In the genomic region with DNA sequence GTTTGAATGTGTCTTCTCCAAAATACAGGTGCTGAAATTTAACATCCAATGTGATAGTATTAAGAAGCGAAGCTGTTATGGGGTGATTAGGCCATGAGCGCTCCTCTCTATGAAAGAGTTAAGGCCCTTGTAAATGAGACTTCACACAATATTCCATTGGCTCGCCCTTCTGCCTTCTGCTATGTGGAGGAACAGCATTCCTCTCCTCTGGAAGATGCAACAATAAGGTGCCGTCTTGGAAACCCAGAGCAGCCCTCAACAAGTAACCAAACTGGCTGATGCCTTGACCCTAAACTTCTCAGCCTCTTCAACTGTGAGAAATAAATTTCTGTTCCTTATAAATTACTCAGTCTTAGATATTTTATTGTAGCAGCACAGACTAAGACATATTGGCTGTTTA, we compare ENCODE assay signal across 29 cellular contexts.
"Had no signal": no experiment of that assay in that cellular context is flagged by ENCODE, and none has a peak within 500 bp of the region (broad histone marks: within the 10 kb centered on the region; RNA-seq: fewer than 3 reads in every experiment).

No MANE protein-coding gene starts in this region.

- H3K27ac ChIP-seq: colonic mucosa, esophagus muscularis mucosa, foreskin keratinocyte, gastroesophageal sphincter, heart right ventricle, parathyroid adenoma, right lobe of liver, thoracic aorta, tibial nerve, vagina had no signal

- DNase-seq: colonic mucosa; effector CD8-positive, alpha-beta T cell; endodermal cell; foreskin keratinocyte; heart right ventricle; hippocampal formation; kidney; mucosa of descending colon; naive B cell; right lobe of liver; small intestine; stimulated activated CD4-positive, alpha-beta T cell treated with anti-CD3 and anti-CD28 coated beads, Interleukin-15, amount 100 ng/mL, for 24 hours; stimulated activated CD4-positive, alpha-beta T cell treated with anti-CD3 and anti-CD28 coated beads, Interleukin-2, amount 100 ng/mL, for 48 hours; stimulated activated naive B cell treated with anti-CD40 and anti-IgM and Interleukin-4, amounts not matched to agents 10 μg/mL and 1 μg/mL and 100 μg/mL, for 72 hours had no signal

- H3K9ac ChIP-seq: parathyroid adenoma had no signal

- H3K9me3 Mint-ChIP-seq: dendritic cell treated with granulocyte-macrophage colony-stimulating factor and Interleukin-4, amounts not matched to agents 40 ng/mL and 50 ng/mL, for 4 days; endodermal cell had no signal

- H3K9me3 ChIP-seq: colonic mucosa, esophagus muscularis mucosa, gastroesophageal sphincter, mucosa of descending colon, right lobe of liver, thoracic aorta, tibial nerve, vagina had no signal

- H2AFZ ChIP-seq: parathyroid adenoma had no signal

- H3K4me3 ChIP-seq: colonic mucosa, esophagus muscularis mucosa, gastroesophageal sphincter, heart right ventricle, lung, mucosa of descending colon, right lobe of liver, thoracic aorta, tibial nerve, vagina had no signal

- H3K36me3 Mint-ChIP-seq: memory B cell; naive B cell; stimulated activated naive B cell treated with anti-CD40 and anti-IgM and Interleukin-4, amounts not matched to agents 10 μg/mL and 1 μg/mL and 100 μg/mL, for 72 hours had no signal

- H3K36me3 ChIP-seq: colonic mucosa, esophagus muscularis mucosa, gastroesophageal sphincter, heart right ventricle, right lobe of liver, thoracic aorta, tibial nerve, vagina had no signal

- ATAC-seq: foreskin keratinocyte; gastroesophageal sphincter; heart right ventricle; left lobe of liver; mucosa of descending colon; natural killer cell treated with Interleukin-12 subunit alpha and Interleukin-12 subunit beta and Interleukin-15 and Interleukin-18, amount 100 ng/mL, for 72 hours; right lobe of liver; stimulated activated naive B cell treated with anti-CD40 and anti-IgM and Interleukin-4, amounts not matched to agents 10 μg/mL and 1 μg/mL and 100 μg/mL, for 72 hours had no signal

- H3K4me3 Mint-ChIP-seq: dendritic cell treated with granulocyte-macrophage colony-stimulating factor and Interleukin-4, amounts not matched to agents 40 ng/mL and 50 ng/mL, for 4 days; endodermal cell; memory B cell; mesothelial cell of epicardium; natural killer cell treated with Interleukin-12 subunit alpha and Interleukin-12 subunit beta and Interleukin-15 and Interleukin-18, amount 100 ng/mL, for 72 hours; neural crest cell; stimulated activated naive B cell treated with anti-CD40 and anti-IgM and Interleukin-4, amounts not matched to agents 10 μg/mL and 1 μg/mL and 100 μg/mL, for 72 hours; stimulated activated naive CD8-positive, alpha-beta T cell treated with anti-CD3 and anti-CD28 coated beads, Interleukin-15, Interleukin-2, amounts not matched to agents 100 ng/mL and 50 ng/mL, for 24 hours had no signal

- H3K4me1 ChIP-seq: colonic mucosa, gastroesophageal sphincter, parathyroid adenoma, right lobe of liver had no signal

- H3K27ac Mint-ChIP-seq: dendritic cell treated with granulocyte-macrophage colony-stimulating factor and Interleukin-4, amounts not matched to agents 40 ng/mL and 50 ng/mL, for 4 days; endodermal cell; memory B cell; mesothelial cell of epicardium; naive B cell; natural killer cell treated with Interleukin-12 subunit alpha and Interleukin-12 subunit beta and Interleukin-15 and Interleukin-18, amount 100 ng/mL, for 72 hours; progenitor cell of endocrine pancreas; stimulated activated naive B cell treated with anti-CD40 and anti-IgM and Interleukin-4, amounts not matched to agents 10 μg/mL and 1 μg/mL and 100 μg/mL, for 72 hours; stimulated activated naive CD8-positive, alpha-beta T cell treated with anti-CD3 and anti-CD28 coated beads, Interleukin-15, Interleukin-2, amounts not matched to agents 100 ng/mL and 50 ng/mL, for 24 hours had no signal

- H3K27me3 ChIP-seq: colonic mucosa, esophagus muscularis mucosa, foreskin keratinocyte, gastroesophageal sphincter, heart right ventricle, right lobe of liver, tibial nerve, vagina had no signal

- H3K79me2 ChIP-seq: parathyroid adenoma had no signal

- H3K27me3 Mint-ChIP-seq: dendritic cell treated with granulocyte-macrophage colony-stimulating factor and Interleukin-4, amounts not matched to agents 40 ng/mL and 50 ng/mL, for 4 days; memory B cell; naive B cell; natural killer cell treated with Interleukin-12 subunit alpha and Interleukin-12 subunit beta and Interleukin-15 and Interleukin-18, amount 100 ng/mL, for 72 hours; progenitor cell of endocrine pancreas; stimulated activated naive B cell treated with anti-CD40 and anti-IgM and Interleukin-4, amounts not matched to agents 10 μg/mL and 1 μg/mL and 100 μg/mL, for 72 hours; stimulated activated naive CD8-positive, alpha-beta T cell treated with anti-CD3 and anti-CD28 coated beads, Interleukin-15, Interleukin-2, amounts not matched to agents 100 ng/mL and 50 ng/mL, for 24 hours had no signal

- H3K4me1 Mint-ChIP-seq: memory B cell; naive B cell; stimulated activated naive B cell treated with anti-CD40 and anti-IgM and Interleukin-4, amounts not matched to agents 10 μg/mL and 1 μg/mL and 100 μg/mL, for 72 hours had no signal
